ENCODE assay signal across 6 cellular contexts in genomic region chr9:114741521-114741920, GRCh38. TPM values are rescaled to one million over a fixed set of nuclear protein-coding genes. Genes with fewer than 3 reads are reported as not detected.
"Had no signal": no experiment of that assay in that cellular context is flagged by ENCODE, and none has a peak within 500 bp of the region (broad histone marks: within the 10 kb centered on the region; RNA-seq: fewer than 3 reads in every experiment).

No MANE protein-coding gene starts in this region.

RNA-seq across cellular contexts. Expression of gene TEX48, which starts 59.5 kb away (rescaled TPM):
- total RNA-seq: activated B cell treated with CpG ODN at 0.5 μM for 24 hours; activated naive CD4-positive, alpha-beta T cell treated with anti-CD3 and anti-CD28 coated beads for 36 hours; astrocyte; Peyer's patch; SK-MEL-5; T-helper 17 cell had no signal
